Comparison of ENCODE assay signal across 9 cellular contexts in genomic region chr4:41963105-41963504, GRCh38. TPM values are rescaled to one million over a fixed set of nuclear protein-coding genes. Genes with fewer than 3 reads are reported as not detected.
A peak's percentile ranks its signal among the peaks of the same experiment; 100 is the strongest.
DNase-seq lines count a peak whose midpoint lies in the region; ATAC-seq and TF ChIP-seq lines count a peak whose summit lies in the region.
"Had no signal": no experiment of that assay in that cellular context is flagged by ENCODE, and none has a peak within 500 bp of the region (broad histone marks: within the 10 kb centered on the region; RNA-seq: fewer than 3 reads in every experiment).

No MANE protein-coding gene starts in this region.

- H3K36me3 Mint-ChIP-seq in activated T-helper 1 cell treated with anti-CD3 and anti-CD28 coated beads, Interleukin-12 subunit alpha, Interleukin-12 subunit beta, Interleukin-2, Interleukin-4 antibody, amounts not matched to agents 30 ng/mL and 10 ng/mL and 1 ng/mL, durations not matched to agents 14 hours and 24 hours and 36 hours (ENCODE audit: low read depth), result peaks cover 3% of the 10 kb centered on the region

- no peaks in the 10 kb centered on the region for H3K27me3 ChIP-seq in ovary

- DNase-seq in ACHN (peak; percentile 37), ELR (ENCODE audit: low read depth) (peak; percentile 57), RPMI7951 (ENCODE audit: low read depth) (peak; percentile 19), glomerular endothelial cell (ENCODE audit: extremely low read depth, low read depth, low spot score) (peak; percentile 7), ovary (no peak)
- DNase-seq in activated T-helper 1 cell treated with anti-CD3 and anti-CD28 coated beads, Interleukin-12 subunit alpha, Interleukin-12 subunit beta, Interleukin-2, Interleukin-4 antibody, amounts not matched to agents 30 ng/mL and 10 ng/mL and 1 ng/mL, durations not matched to agents 14 hours and 24 hours and 36 hours (ENCODE audit: low spot score), result no peak
- no peak for DNase-seq in effector CD8-positive, alpha-beta T cell (lab: John Stamatoyannopoulos, UW)

- ATAC-seq in GM19455 (IDR thresholded peaks at IDR 0.05; ENCODE audit: unreplicated experiment), result no peak

- TF ChIP-seq EP300 in ovary (IDR thresholded peaks at IDR 0.05), result no peak

- no peak overlapping the region for H3K4me3 ChIP-seq in ovary
- H3K4me3 ChIP-seq: thoracic aorta had no signal

- H3K4me3 Mint-ChIP-seq in activated T-helper 1 cell treated with anti-CD3 and anti-CD28 coated beads, Interleukin-12 subunit alpha, Interleukin-12 subunit beta, Interleukin-2, Interleukin-4 antibody, amounts not matched to agents 30 ng/mL and 10 ng/mL and 1 ng/mL, durations not matched to agents 14 hours and 24 hours and 36 hours, result no peak overlapping the region

- no peaks in the 10 kb centered on the region for H3K9me3 ChIP-seq in ovary
- H3K9me3 ChIP-seq: thoracic aorta had no signal

- H3K4me1 Mint-ChIP-seq in activated T-helper 1 cell treated with anti-CD3 and anti-CD28 coated beads, Interleukin-12 subunit alpha, Interleukin-12 subunit beta, Interleukin-2, Interleukin-4 antibody, amounts not matched to agents 30 ng/mL and 10 ng/mL and 1 ng/mL, durations not matched to agents 14 hours and 24 hours and 36 hours (ENCODE audit: low read depth), result no peaks in the 10 kb centered on the region

- H3K27ac ChIP-seq in ovary, result no peak overlapping the region
- H3K27ac ChIP-seq: thoracic aorta had no signal

- no peak for TF ChIP-seq CTCF in ovary (IDR thresholded peaks at IDR 0.05)

- H3K27me3 Mint-ChIP-seq in activated T-helper 1 cell treated with anti-CD3 and anti-CD28 coated beads, Interleukin-12 subunit alpha, Interleukin-12 subunit beta, Interleukin-2, Interleukin-4 antibody, amounts not matched to agents 30 ng/mL and 10 ng/mL and 1 ng/mL, durations not matched to agents 14 hours and 24 hours and 36 hours (ENCODE audit: insufficient read depth), result no peaks in the 10 kb centered on the region

- in situ Hi-C loops in ACHN (cut with HindIII; ENCODE audit: low pct_ligation_motif_present, low pct_unique_long_range_greater_than_20kb, low sequenced_read_pairs), result no loop called here

- no peaks in the 10 kb centered on the region for H3K4me1 ChIP-seq in ovary (ENCODE audit: insufficient read depth)

- intact Hi-C loops in activated T-helper 1 cell treated with anti-CD3 and anti-CD28 coated beads, Interleukin-12 subunit alpha, Interleukin-12 subunit beta, Interleukin-2, Interleukin-4 antibody, amounts not matched to agents 30 ng/mL and 10 ng/mL and 1 ng/mL, durations not matched to agents 14 hours and 24 hours and 36 hours (cut with micrococcal nuclease), result no loop called here
- intact Hi-C loops in ovary (cut with DNase I), result no loop called here

- H3K9me3 Mint-ChIP-seq in activated T-helper 1 cell treated with anti-CD3 and anti-CD28 coated beads, Interleukin-12 subunit alpha, Interleukin-12 subunit beta, Interleukin-2, Interleukin-4 antibody, amounts not matched to agents 30 ng/mL and 10 ng/mL and 1 ng/mL, durations not matched to agents 14 hours and 24 hours and 36 hours, result peaks cover 4% of the 10 kb centered on the region

- 90 to 96% (median 93%) methylated on average over 4 of the region's 4 CpGs for WGBS in ovary, 3 donors

- no peak overlapping the region for H3K27ac Mint-ChIP-seq in activated T-helper 1 cell treated with anti-CD3 and anti-CD28 coated beads, Interleukin-12 subunit alpha, Interleukin-12 subunit beta, Interleukin-2, Interleukin-4 antibody, amounts not matched to agents 30 ng/mL and 10 ng/mL and 1 ng/mL, durations not matched to agents 14 hours and 24 hours and 36 hours

- no peak for TF ChIP-seq POLR2A in ovary (IDR thresholded peaks at IDR 0.05)

- H3K36me3 ChIP-seq in ovary, result no peaks in the 10 kb centered on the region
- H3K36me3 ChIP-seq: thoracic aorta had no signal

RNA-seq across cellular contexts. Expression of gene DCAF4L1, which starts 18.5 kb away (rescaled TPM):
- 0.10 TPM in 1 of 2 replicates, not detected in the other for total RNA-seq in RPMI7951 (2014; rRNA removed; shearing (Covaris generic))
- total RNA-seq in glomerular endothelial cell, result 0.18 TPM in 1 of 2 replicates, not detected in the other
- total RNA-seq in activated T-helper 1 cell treated with anti-CD3 and anti-CD28 coated beads, Interleukin-12 subunit alpha, Interleukin-12 subunit beta, Interleukin-2, Interleukin-4 antibody, amounts not matched to agents 30 ng/mL and 10 ng/mL and 1 ng/mL, durations not matched to agents 14 hours and 24 hours and 36 hours, result 0.20 and 0.31 TPM in 2 replicates
- under 1 TPM in 5 of 7 donors, not detected in 2; 0.05 to 0.13 (median 0.11) TPM for total RNA-seq in ovary
- polyA plus RNA-seq in ovary, result under 1 TPM; 0.07 to 0.12 TPM

RNA-seq across cellular contexts. Expression of gene SLC30A9, which starts 27.2 kb away (rescaled TPM):
- total RNA-seq in RPMI7951 (2014; rRNA removed; shearing (Covaris generic)), result 43.4 and 52.1 TPM in 2 replicates
- total RNA-seq in glomerular endothelial cell (43.0 and 48.6 TPM in 2 replicates), ovary (10 to 100 TPM; 35.5 to 49.8 (median 45.7) TPM)
- 40.4 and 43.2 TPM in 2 replicates for total RNA-seq in activated T-helper 1 cell treated with anti-CD3 and anti-CD28 coated beads, Interleukin-12 subunit alpha, Interleukin-12 subunit beta, Interleukin-2, Interleukin-4 antibody, amounts not matched to agents 30 ng/mL and 10 ng/mL and 1 ng/mL, durations not matched to agents 14 hours and 24 hours and 36 hours
- 10 to 100 TPM; 21.2 to 39.7 TPM for polyA plus RNA-seq in ovary

RNA-seq across cellular contexts. Expression of gene TMEM33, which starts 27.9 kb away (rescaled TPM):
- 47.8 and 55.5 TPM in 2 replicates for total RNA-seq in RPMI7951 (2014; rRNA removed; shearing (Covaris generic))
- total RNA-seq in glomerular endothelial cell (27.8 and 53.3 TPM in 2 replicates), ovary (10 to 100 TPM; 25.4 to 50.9 (median 38.8) TPM)
- total RNA-seq in activated T-helper 1 cell treated with anti-CD3 and anti-CD28 coated beads, Interleukin-12 subunit alpha, Interleukin-12 subunit beta, Interleukin-2, Interleukin-4 antibody, amounts not matched to agents 30 ng/mL and 10 ng/mL and 1 ng/mL, durations not matched to agents 14 hours and 24 hours and 36 hours, result 97.8 and 106 TPM in 2 replicates
- polyA plus RNA-seq in ovary, result 10 to 100 TPM in 1 of 2 donors, 1 to 10 TPM in 1; 8.8 to 31.0 TPM

Comparison
In these comparisons a context has a peak if more than half of its experiments do, and no peak if none do; other contexts are left out.
1. DNase-seq: peak in ACHN (single experiment), ELR (single experiment), RPMI7951 (single experiment) and glomerular endothelial cell (single experiment); none in activated T-helper 1 cell treated with anti-CD3 and anti-CD28 coated beads, Interleukin-12 subunit alpha, Interleukin-12 subunit beta, Interleukin-2, Interleukin-4 antibody, amounts not matched to agents 30 ng/mL and 10 ng/mL and 1 ng/mL, durations not matched to agents 14 hours and 24 hours and 36 hours (single experiment), effector CD8-positive, alpha-beta T cell (single experiment) and ovary (0 of 5).